In genomic region chr2:47402805-47403691, GRCh38 we compare ENCODE assay signal across 8 cellular contexts. TPM values are rescaled to one million over a fixed set of nuclear protein-coding genes. Genes with fewer than 3 reads are reported as not detected.
DNase-seq lines count a peak whose midpoint lies in the region; ATAC-seq and TF ChIP-seq lines count a peak whose summit lies in the region.

MSH2 (plus strand) TSS chr2:47403156; CDS start chr2:47403192, 36 bp downstream.

- TF ChIP-seq CTCF in GM12865 (IDR thresholded peaks at IDR 0.05; ENCODE audit: insufficient read depth, low read depth, low read length, missing control alignments) (no peak), SU-DHL-6 (IDR thresholded peaks at IDR 0.05; ENCODE audit: insufficient read depth, low read length, poor library complexity, severe bottlenecking) (no peak), osteocyte (IDR thresholded peaks at IDR 0.05) (no peak)

- H3K27ac Mint-ChIP-seq in activated naive CD8-positive, alpha-beta T cell treated with anti-CD3 and anti-CD28 coated beads for 36 hours, result peak within 1 kb of the TSS; percentile 99
- peak within 1 kb of the TSS; percentile 92 for H3K27ac Mint-ChIP-seq in osteocyte (ENCODE audit: unreplicated experiment)

- peak within 1 kb of the TSS; percentile 93 for H3K4me3 Mint-ChIP-seq in activated naive CD8-positive, alpha-beta T cell treated with anti-CD3 and anti-CD28 coated beads for 36 hours
- H3K4me3 Mint-ChIP-seq in osteocyte (ENCODE audit: unreplicated experiment), result peak within 1 kb of the TSS; percentile 98

- H2AFZ ChIP-seq in SU-DHL-6 (ENCODE audit: low read depth, low read length, severe bottlenecking), result peak within 1 kb of the TSS; percentile 78

- no peaks in the 10 kb centered on the region for H3K27me3 Mint-ChIP-seq in activated naive CD8-positive, alpha-beta T cell treated with anti-CD3 and anti-CD28 coated beads for 36 hours
- no peaks in the 10 kb centered on the region for H3K27me3 Mint-ChIP-seq in osteocyte (ENCODE audit: unreplicated experiment)

- H3K27me3 ChIP-seq in SU-DHL-6 (ENCODE audit: low read length) (no peaks in the 10 kb centered on the region), thymus (ENCODE audit: control insufficient read depth, insufficient read depth) (no peaks in the 10 kb centered on the region)

- H4K20me1 ChIP-seq in SU-DHL-6 (ENCODE audit: low read depth, low read length), result no peaks in the 10 kb centered on the region

- intact Hi-C loops in head of caudate nucleus (cut with DNase I), result no loop called here

- no peaks in the 10 kb centered on the region for H3F3A ChIP-seq in SU-DHL-6 (ENCODE audit: insufficient read depth)

- H3K79me2 ChIP-seq in SU-DHL-6 (ENCODE audit: insufficient read depth, low read length), result peaks cover 50% of the 10 kb centered on the region

- DNase-seq in GM12865 (ENCODE audit: low read depth) (peak; percentile 97), NCI-H1417 (lab: John Stamatoyannopoulos, UW) (peak; percentile 99 to 100 (median 99)), head of caudate nucleus (peak; percentile 89 to 97 (median 95)), osteocyte (ENCODE audit: extremely low spot score, unreplicated experiment) (peak; percentile 95)
- peak; percentile 95 for DNase-seq in activated naive CD8-positive, alpha-beta T cell treated with anti-CD3 and anti-CD28 coated beads for 36 hours

- peaks cover 39% of the 10 kb centered on the region for H3K36me3 Mint-ChIP-seq in activated naive CD8-positive, alpha-beta T cell treated with anti-CD3 and anti-CD28 coated beads for 36 hours
- H3K36me3 Mint-ChIP-seq in osteocyte (ENCODE audit: unreplicated experiment), result peaks cover 7% of the 10 kb centered on the region

- H3K36me3 ChIP-seq in SU-DHL-6 (ENCODE audit: low read length) (no peaks in the 10 kb centered on the region), thymus (ENCODE audit: control insufficient read depth, insufficient read depth) (peaks cover 7% of the 10 kb centered on the region)

- peak within 1 kb of the TSS; percentile 89 for H3K9ac ChIP-seq in SU-DHL-6 (ENCODE audit: low read length)

- H3K9me3 ChIP-seq in SU-DHL-6 (ENCODE audit: insufficient read depth, low read length), result no peaks in the 10 kb centered on the region
- H3K9me3 ChIP-seq in thymus (ENCODE audit: control insufficient read depth), result no peaks in the 10 kb centered on the region

- H3K4me1 Mint-ChIP-seq in activated naive CD8-positive, alpha-beta T cell treated with anti-CD3 and anti-CD28 coated beads for 36 hours, result peaks cover 37% of the 10 kb centered on the region
- peaks cover 21% of the 10 kb centered on the region for H3K4me1 Mint-ChIP-seq in osteocyte (ENCODE audit: unreplicated experiment)

- WGBS in thymus, result under 1% methylated on average over 78 of the region's 78 CpGs

- peak within 1 kb of the TSS; percentile 67 for H3K27ac ChIP-seq in SU-DHL-6 (ENCODE audit: low read depth, low read length)
- H3K27ac ChIP-seq in thymus (ENCODE audit: low read depth), result peak within 1 kb of the TSS; percentile 93

- H3K9me3 Mint-ChIP-seq in activated naive CD8-positive, alpha-beta T cell treated with anti-CD3 and anti-CD28 coated beads for 36 hours, result peaks cover 3% of the 10 kb centered on the region
- H3K9me3 Mint-ChIP-seq in osteocyte (ENCODE audit: unreplicated experiment), result no peaks in the 10 kb centered on the region

- H3K4me1 ChIP-seq in thymus (ENCODE audit: control insufficient read depth, insufficient read depth, low read length), result peaks cover 9% of the 10 kb centered on the region

- ATAC-seq in HG02759 (IDR thresholded peaks at IDR 0.05; ENCODE audit: unreplicated experiment), result peak; percentile 96

- H3K4me3 ChIP-seq in GM12865 (ENCODE audit: low read depth, low read length), result peak within 1 kb of the TSS; percentile 82
- peak within 1 kb of the TSS; percentile 70 for H3K4me3 ChIP-seq in SU-DHL-6 (ENCODE audit: insufficient read depth, low read length, poor library complexity, severe bottlenecking)
- peak within 1 kb of the TSS; percentile 86 for H3K4me3 ChIP-seq in thymus (ENCODE audit: low read length)

- peak within 1 kb of the TSS; percentile 77 for H3K4me2 ChIP-seq in SU-DHL-6 (ENCODE audit: low read depth, low read length, poor library complexity, severe bottlenecking)

- H3K9me2 ChIP-seq in SU-DHL-6 (replicated peaks; ENCODE audit: insufficient read depth, low read length), result no peaks in the 10 kb centered on the region

RNA-seq across cellular contexts. Expression of gene MSH2, which starts in this region (rescaled TPM):
- total RNA-seq in activated naive CD8-positive, alpha-beta T cell treated with anti-CD3 and anti-CD28 coated beads for 36 hours, result 10 to 100 TPM; 74.5 to 75.2 TPM
- 27.0 and 28.7 TPM in 2 replicates for total RNA-seq in osteocyte
- polyA plus RNA-seq in thymus, result 24.2 TPM

Comparison
In these comparisons a context has a peak if more than half of its experiments do, and no peak if none do; other contexts are left out.
1. Peak in every context shown above with its lines: DNase-seq, ATAC-seq, H3K4me3 ChIP-seq and H3K27ac ChIP-seq.